Comparison of ENCODE assay signal across 26 cellular contexts in the genomic region with DNA sequence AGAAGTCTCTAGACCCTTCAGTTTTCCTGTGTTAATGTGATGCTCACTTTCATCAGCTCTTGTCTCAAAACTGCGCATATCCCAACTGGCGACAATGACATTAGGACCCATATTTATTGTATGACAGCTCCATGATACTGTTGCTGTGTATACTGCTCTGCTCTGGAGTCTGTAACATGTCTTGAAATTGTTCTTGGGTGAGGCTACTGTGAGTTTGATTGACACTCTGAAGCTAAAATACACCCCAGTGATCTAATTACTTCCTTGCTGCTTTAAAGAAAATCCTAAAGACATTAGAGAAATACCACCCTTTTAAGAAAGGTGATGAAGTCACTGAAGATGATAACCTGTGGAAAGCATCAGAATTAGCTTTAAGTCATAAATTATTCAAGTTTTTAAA.
"Had no signal": no experiment of that assay in that cellular context is flagged by ENCODE, and none has a peak within 500 bp of the region (broad histone marks: within the 10 kb centered on the region; RNA-seq: fewer than 3 reads in every experiment).

No MANE protein-coding gene starts in this region.

- H3K36me3 ChIP-seq: neutrophil, ovary, right lobe of liver, sigmoid colon, suprapubic skin, tibial artery, transverse colon, upper lobe of right lung, uterus had no signal

- H2AFZ ChIP-seq: parathyroid adenoma had no signal

- H3K27ac ChIP-seq: neutrophil, ovary, parathyroid adenoma, psoas muscle, right lobe of liver, sigmoid colon, suprapubic skin, testis, tibial artery, transverse colon, upper lobe of right lung, uterus had no signal

- H3K4me3 ChIP-seq: ovary, psoas muscle, right lobe of liver, sigmoid colon, suprapubic skin, testis, tibial artery, transverse colon, upper lobe of right lung, uterus had no signal

- H3K27me3 ChIP-seq: neutrophil, ovary, right lobe of liver, sigmoid colon, suprapubic skin, testis, tibial artery, transverse colon, upper lobe of right lung, uterus had no signal

- DNase-seq: naive thymus-derived CD4-positive, alpha-beta T cell; natural killer cell; nucleus accumbens; ovary; posterior cingulate gyrus; psoas muscle; right cardiac atrium; right lobe of liver; sigmoid colon; small intestine; stimulated activated CD4-positive, alpha-beta T cell treated with anti-CD3 and anti-CD28 coated beads, Interleukin-15, amount 100 ng/mL, for 24 hours; stimulated activated CD4-positive, alpha-beta T cell treated with anti-CD3 and anti-CD28 coated beads, Interleukin-4, amount 100 ng/mL, for 1 hour; stimulated activated CD4-positive, alpha-beta T cell treated with anti-CD3 and anti-CD28 coated beads, Interleukin-4, amount 100 ng/mL, for 4 hours; stimulated activated CD8-positive, alpha-beta memory T cell treated with anti-CD3 and anti-CD28 coated beads, Interleukin-4, amount 100 ng/mL, for 48 hours; stimulated activated naive CD4-positive, alpha-beta T cell; stimulated activated naive CD8-positive, alpha-beta T cell treated with anti-CD3 and anti-CD28 coated beads, Interleukin-15, amount 100 ng/mL, for 72 hours; stimulated activated naive CD8-positive, alpha-beta T cell treated with anti-CD3 and anti-CD28 coated beads, Interleukin-15, Interleukin-2, amounts not matched to agents 100 U/mL and 50 U/mL, for 24 hours; substantia nigra; testis; tibial artery; transverse colon; upper lobe of right lung; uterus had no signal

- H3K9ac ChIP-seq: parathyroid adenoma had no signal

- H3K79me2 ChIP-seq: parathyroid adenoma had no signal

- H3K9me3 ChIP-seq: neutrophil, ovary, psoas muscle, right lobe of liver, sigmoid colon, suprapubic skin, testis, tibial artery, transverse colon, upper lobe of right lung, uterus had no signal
